Comparison of ENCODE assay signal across 9 cellular contexts in genomic region chr5:16178745-16179372, GRCh38. TPM values are rescaled to one million over a fixed set of nuclear protein-coding genes. Genes with fewer than 3 reads are reported as not detected.
DNase-seq lines count a peak whose midpoint lies in the region; ATAC-seq and TF ChIP-seq lines count a peak whose summit lies in the region.
"Had no signal": no experiment of that assay in that cellular context is flagged by ENCODE, and none has a peak within 500 bp of the region (broad histone marks: within the 10 kb centered on the region; RNA-seq: fewer than 3 reads in every experiment).

No MANE protein-coding gene starts in this region.

- peak; percentile 53 for DNase-seq in EL
- DNase-seq in NCI-H1048 (lab: John Stamatoyannopoulos, UW), result peak; percentile 34
- peak; percentile 45 for DNase-seq in activated CD4-positive, alpha-beta memory T cell treated with anti-CD3 and anti-CD28 coated beads, Interleukin-2, amount 10 ng/mL, durations not matched to agents 7 days and 5 days
- DNase-seq in suprapubic skin (ENCODE audit: low spot score in 2 of 2), result no peak
- no peak for DNase-seq in CD8-positive, alpha-beta memory T cell

- H3K27ac ChIP-seq in mesodermal cell (ENCODE audit: low read depth, low read length, severe bottlenecking) (no peak overlapping the region), suprapubic skin (no peak overlapping the region)
- no peak overlapping the region for H3K27ac ChIP-seq in CD8-positive, alpha-beta memory T cell (ENCODE audit: low read depth, low read length)

- H3K9me3 ChIP-seq in mesodermal cell (ENCODE audit: control insufficient read depth, low read length), result no peaks in the 10 kb centered on the region
- H3K9me3 ChIP-seq in suprapubic skin, result no peaks in the 10 kb centered on the region
- no peaks in the 10 kb centered on the region for H3K9me3 ChIP-seq in CD8-positive, alpha-beta memory T cell (ENCODE audit: low read length)
- H3K9me3 ChIP-seq: HAP-1 had no signal

- peaks cover 21% of the 10 kb centered on the region for H3K27me3 Mint-ChIP-seq in activated CD4-positive, alpha-beta memory T cell treated with anti-CD3 and anti-CD28 coated beads, Interleukin-2, amount 10 ng/mL, durations not matched to agents 7 days and 5 days
- H3K27me3 Mint-ChIP-seq in CD8-positive, alpha-beta memory T cell, result peaks cover 23 to 45% of the 10 kb centered on the region in 2 donors

- ATAC-seq in esophagus mucosa (peak; percentile 59), GM21423 (IDR thresholded peaks at IDR 0.05; ENCODE audit: unreplicated experiment) (no peak)

- H3K4me3 Mint-ChIP-seq in activated CD4-positive, alpha-beta memory T cell treated with anti-CD3 and anti-CD28 coated beads, Interleukin-2, amount 10 ng/mL, durations not matched to agents 7 days and 5 days, result no peak overlapping the region
- H3K4me3 Mint-ChIP-seq in CD8-positive, alpha-beta memory T cell, result no peak overlapping the region

- WGBS in mesodermal cell (ENCODE audit: insufficient coverage in 2 of 2), 2 experiments, result 0 to 1% methylated on average over 45 to 51 of the region's 57 CpGs
- WGBS in suprapubic skin, result 6% methylated on average over 18 of the region's 57 CpGs

- TF ChIP-seq POLR2A in suprapubic skin (IDR thresholded peaks at IDR 0.05), result no peak

- peak overlapping the region; percentile 26 for H3K27ac Mint-ChIP-seq in activated CD4-positive, alpha-beta memory T cell treated with anti-CD3 and anti-CD28 coated beads, Interleukin-2, amount 10 ng/mL, durations not matched to agents 7 days and 5 days
- no peak overlapping the region for H3K27ac Mint-ChIP-seq in CD8-positive, alpha-beta memory T cell

- peaks cover 9% of the 10 kb centered on the region for H3K36me3 Mint-ChIP-seq in activated CD4-positive, alpha-beta memory T cell treated with anti-CD3 and anti-CD28 coated beads, Interleukin-2, amount 10 ng/mL, durations not matched to agents 7 days and 5 days (ENCODE audit: low read depth)
- H3K36me3 Mint-ChIP-seq in CD8-positive, alpha-beta memory T cell, result peaks cover 0 to 3% (median 2%) of the 10 kb centered on the region in 3 donors

- H3K4me3 ChIP-seq in mesodermal cell (ENCODE audit: extremely low read depth, insufficient read depth, low read length, poor library complexity, severe bottlenecking) (peak overlapping the region; percentile 28), suprapubic skin (peak overlapping the region; percentile 32)
- no peak overlapping the region for H3K4me3 ChIP-seq in CD8-positive, alpha-beta memory T cell (ENCODE audit: low read length)
- H3K4me3 ChIP-seq: HAP-1 had no signal

- peaks cover 5% of the 10 kb centered on the region for H3K4me1 Mint-ChIP-seq in activated CD4-positive, alpha-beta memory T cell treated with anti-CD3 and anti-CD28 coated beads, Interleukin-2, amount 10 ng/mL, durations not matched to agents 7 days and 5 days
- peaks cover 3 to 4% (median 3%) of the 10 kb centered on the region in 3 donors for H3K4me1 Mint-ChIP-seq in CD8-positive, alpha-beta memory T cell

- POLR2A ChIA-PET in activated CD4-positive, alpha-beta memory T cell treated with anti-CD3 and anti-CD28 coated beads, Interleukin-2, amount 10 ng/mL, durations not matched to agents 7 days and 5 days (lab: Charles Lee), result no interaction called here
- POLR2A ChIA-PET in CD8-positive, alpha-beta memory T cell (lab: Charles Lee), result no interaction called here

- peaks cover 4% of the 10 kb centered on the region for H3K9me3 Mint-ChIP-seq in activated CD4-positive, alpha-beta memory T cell treated with anti-CD3 and anti-CD28 coated beads, Interleukin-2, amount 10 ng/mL, durations not matched to agents 7 days and 5 days
- peaks cover 5 to 28% (median 20%) of the 10 kb centered on the region in 5 donors for H3K9me3 Mint-ChIP-seq in CD8-positive, alpha-beta memory T cell

- H3K4me1 ChIP-seq in mesodermal cell (ENCODE audit: control insufficient read depth, insufficient read depth, low read length, poor library complexity, severe bottlenecking) (no peaks in the 10 kb centered on the region), suprapubic skin (peaks cover 12% of the 10 kb centered on the region)
- H3K4me1 ChIP-seq in CD8-positive, alpha-beta memory T cell (ENCODE audit: insufficient read depth, low read length), result no peaks in the 10 kb centered on the region
- H3K4me1 ChIP-seq: HAP-1 had no signal

- H3K27me3 ChIP-seq in suprapubic skin, result peaks cover 51% of the 10 kb centered on the region
- no peaks in the 10 kb centered on the region for H3K27me3 ChIP-seq in CD8-positive, alpha-beta memory T cell (ENCODE audit: insufficient read depth, low read length, poor library complexity, severe bottlenecking)

- H3K36me3 ChIP-seq in mesodermal cell (ENCODE audit: control insufficient read depth, insufficient read depth, low read length), result no peaks in the 10 kb centered on the region
- no peaks in the 10 kb centered on the region for H3K36me3 ChIP-seq in suprapubic skin
- H3K36me3 ChIP-seq in CD8-positive, alpha-beta memory T cell (ENCODE audit: insufficient read depth, low read length), result no peaks in the 10 kb centered on the region
- H3K36me3 ChIP-seq: HAP-1 had no signal

- CTCF ChIA-PET in activated CD4-positive, alpha-beta memory T cell treated with anti-CD3 and anti-CD28 coated beads, Interleukin-2, amount 10 ng/mL, durations not matched to agents 7 days and 5 days (lab: Charles Lee), result no interaction called here
- CTCF ChIA-PET in CD8-positive, alpha-beta memory T cell (lab: Charles Lee), result no interaction called here

- TF ChIP-seq CTCF in suprapubic skin (IDR thresholded peaks at IDR 0.05), result no peak

- no peak for TF ChIP-seq EP300 in suprapubic skin (IDR thresholded peaks at IDR 0.05)

RNA-seq across cellular contexts. Expression of gene MARCHF11, which starts 0.7 kb away (rescaled TPM):
- not detected for total RNA-seq in activated CD4-positive, alpha-beta memory T cell treated with anti-CD3 and anti-CD28 coated beads, Interleukin-2, amount 10 ng/mL, durations not matched to agents 7 days and 5 days
- total RNA-seq in esophagus mucosa (not detected), suprapubic skin (not detected)
- 0.96 TPM for polyA plus RNA-seq in mesodermal cell (2013, experiment 1 of 2)
- polyA plus RNA-seq in mesodermal cell (2013, experiment 2 of 2), result 0.71 TPM
- not detected for total RNA-seq in CD8-positive, alpha-beta memory T cell
- not detected for polyA plus RNA-seq in CD8-positive, alpha-beta memory T cell

Comparison
In these comparisons a context has a peak if more than half of its experiments do, and no peak if none do; other contexts are left out.
1. DNase-seq: peak in EL (single experiment), NCI-H1048 (single experiment) and activated CD4-positive, alpha-beta memory T cell treated with anti-CD3 and anti-CD28 coated beads, Interleukin-2, amount 10 ng/mL, durations not matched to agents 7 days and 5 days (single experiment); none in suprapubic skin (0 of 2) and CD8-positive, alpha-beta memory T cell (0 of 5).